In genomic region chr6:134147033-134147533, GRCh38 we compare ENCODE assay signal across 28 cellular contexts.
"Had no signal": no experiment of that assay in that cellular context is flagged by ENCODE, and none has a peak within 500 bp of the region (broad histone marks: within the 10 kb centered on the region; RNA-seq: fewer than 3 reads in every experiment).

No MANE protein-coding gene starts in this region.

- H3K27me3 ChIP-seq: body of pancreas, breast epithelium, SJCRH30 had no signal

- H3K9me3 Mint-ChIP-seq: activated CD4-positive, alpha-beta T cell treated with anti-CD3 and anti-CD28 coated beads, Interleukin-2, amount 10 ng/mL, durations not matched to agents 24 days and 14 days; activated CD8-positive, alpha-beta T cell treated with anti-CD3 and anti-CD28 coated beads for 36 hours; activated naive CD4-positive, alpha-beta T cell treated with anti-CD3 and anti-CD28 coated beads, Interleukin-2, amount 50 U/mL, for 24 hours; activated naive CD8-positive, alpha-beta T cell treated with anti-CD3 and anti-CD28 coated beads, Interleukin-2, amount 10 ng/mL, durations not matched to agents 7 days and 5 days; activated T-cell treated with anti-CD3 and anti-CD28 coated beads, Interleukin-2, amount 50 U/mL, for 72 hours; activated T-helper 2 cell treated with anti-CD3 and anti-CD28 coated beads, Interferon-gamma antibody, Interleukin-2, Interleukin-4, amounts not matched to agents 10 μg/mL and 5 μg/mL and 100 μg/mL, durations not matched to agents 14 hours and 24 hours and 36 hours had no signal

- H3K36me3 Mint-ChIP-seq: activated naive CD4-positive, alpha-beta T cell treated with anti-CD3 and anti-CD28 coated beads, Interleukin-2, amount 50 U/mL, for 24 hours; activated naive CD8-positive, alpha-beta T cell treated with anti-CD3 and anti-CD28 coated beads, Interleukin-2, amount 10 ng/mL, durations not matched to agents 7 days and 5 days had no signal

- H3K4me2 ChIP-seq: KMS-11 had no signal

- H3K36me3 ChIP-seq: breast epithelium, SJCRH30, WERI-Rb-1 had no signal

- H3K4me1 ChIP-seq: breast epithelium, SJCRH30 had no signal

- H3K27ac Mint-ChIP-seq: activated CD4-positive, alpha-beta T cell treated with anti-CD3 and anti-CD28 coated beads, Interleukin-2, amount 10 ng/mL, durations not matched to agents 24 days and 14 days; activated CD8-positive, alpha-beta T cell treated with anti-CD3 and anti-CD28 coated beads for 36 hours; activated naive CD4-positive, alpha-beta T cell treated with anti-CD3 and anti-CD28 coated beads, Interleukin-2, amount 50 U/mL, for 24 hours; activated naive CD8-positive, alpha-beta T cell treated with anti-CD3 and anti-CD28 coated beads, Interleukin-2, amount 10 ng/mL, durations not matched to agents 7 days and 5 days; activated T-cell treated with anti-CD3 and anti-CD28 coated beads, Interleukin-2, amount 50 U/mL, for 72 hours; activated T-helper 2 cell treated with anti-CD3 and anti-CD28 coated beads, Interferon-gamma antibody, Interleukin-2, Interleukin-4, amounts not matched to agents 10 μg/mL and 5 μg/mL and 100 μg/mL, durations not matched to agents 14 hours and 24 hours and 36 hours had no signal

- H3K27ac ChIP-seq: body of pancreas, breast epithelium, KMS-11, SJCRH30, SK-N-MC, WERI-Rb-1 had no signal

- H3K4me3 Mint-ChIP-seq: activated CD4-positive, alpha-beta T cell treated with anti-CD3 and anti-CD28 coated beads, Interleukin-2, amount 10 ng/mL, durations not matched to agents 24 days and 14 days; activated CD8-positive, alpha-beta T cell treated with anti-CD3 and anti-CD28 coated beads for 36 hours; activated naive CD4-positive, alpha-beta T cell treated with anti-CD3 and anti-CD28 coated beads, Interleukin-2, amount 50 U/mL, for 24 hours; activated naive CD8-positive, alpha-beta T cell treated with anti-CD3 and anti-CD28 coated beads, Interleukin-2, amount 10 ng/mL, durations not matched to agents 7 days and 5 days; activated T-cell treated with anti-CD3 and anti-CD28 coated beads, Interleukin-2, amount 50 U/mL, for 72 hours had no signal

- DNase-seq: activated CD4-positive, alpha-beta T cell treated with anti-CD3 and anti-CD28 coated beads, Interleukin-2, amount 10 ng/mL, durations not matched to agents 24 days and 14 days; activated CD4-positive, alpha-beta T cell treated with anti-CD3 and anti-CD28 coated beads, Interleukin-2, amount 50 U/mL, for 4 hours; activated CD8-positive, alpha-beta T cell treated with anti-CD3 and anti-CD28 coated beads for 36 hours; activated gamma-delta T cell; activated naive CD4-positive, alpha-beta T cell treated with Interleukin-2 at 50 U/mL for 16 hours; activated naive CD8-positive, alpha-beta T cell treated with anti-CD3 and anti-CD28 coated beads, Interleukin-2, amount 10 ng/mL, durations not matched to agents 7 days and 5 days; activated T-cell treated with anti-CD3 and anti-CD28 coated beads, Interleukin-2, amount 50 U/mL, for 1 hour; activated T-cell treated with anti-CD3 and anti-CD28 coated beads, Interleukin-2, amount 50 U/mL, for 72 hours; body of pancreas; MM.1S; MV-4-11; NCI-H1092; NCI-H1436 treated with DMSO at 0.1 percent for 48 hours; NCI-H1694 treated with DMSO at 0.1 percent for 48 hours; NCI-H2029; NCI-H345; NCI-H524 treated with DMSO at 0.1 percent for 48 hours; NK-92 treated with Interleukin-12 subunit alpha and Interleukin-12 subunit beta, amount 100 ng/mL, for 24 hours; SHP77; SJCRH30; T1000; WERI-Rb-1 had no signal

- H3K9ac ChIP-seq: KMS-11 had no signal

- H3K4me3 ChIP-seq: body of pancreas, breast epithelium, SJCRH30, SK-N-MC had no signal

- H3K27me3 Mint-ChIP-seq: activated naive CD4-positive, alpha-beta T cell treated with anti-CD3 and anti-CD28 coated beads, Interleukin-2, amount 50 U/mL, for 24 hours had no signal

- H3K4me1 Mint-ChIP-seq: activated CD4-positive, alpha-beta T cell treated with anti-CD3 and anti-CD28 coated beads, Interleukin-2, amount 10 ng/mL, durations not matched to agents 24 days and 14 days; activated naive CD4-positive, alpha-beta T cell treated with anti-CD3 and anti-CD28 coated beads, Interleukin-2, amount 50 U/mL, for 24 hours had no signal

- H3K9me3 ChIP-seq: body of pancreas, breast epithelium, SJCRH30 had no signal

- ATAC-seq: activated CD8-positive, alpha-beta T cell treated with anti-CD3 and anti-CD28 coated beads for 36 hours; activated T-cell treated with anti-CD3 and anti-CD28 coated beads, Interleukin-2, amount 50 U/mL, for 72 hours; body of pancreas; Panc1 had no signal
